1 cellular context compared by ENCODE assay signal in genomic region chr12:130078852-130079251, GRCh38.
TF ChIP-seq lines count a peak whose summit lies in the region.

No MANE protein-coding gene starts in this region.

TF ChIP-seq in HepG2, 621 proteins besides CTCF, POLR2A, EP300 and RAD21 (continued from another document):
- TF ChIP-seq ZNF280D (CRISPR knock-in tag; IDR thresholded peaks at IDR 0.05), result no peak
- no peak for TF ChIP-seq MAF1 (CRISPR knock-in tag; IDR thresholded peaks at IDR 0.05; ENCODE audit: borderline replicate concordance)
- no peak for TF ChIP-seq DR1 (CRISPR knock-in tag; IDR thresholded peaks at IDR 0.05)
- TF ChIP-seq ZSCAN30 (CRISPR knock-in tag; IDR thresholded peaks at IDR 0.05), result no peak
- no peak for TF ChIP-seq PRPF4 (IDR thresholded peaks at IDR 0.05; ENCODE audit: low read depth, low read length, poor library complexity, severe bottlenecking)
- TF ChIP-seq SOX6 (IDR thresholded peaks at IDR 0.05), result no peak
- TF ChIP-seq SOX6 (CRISPR knock-in tag; IDR thresholded peaks at IDR 0.05), result no peak
- TF ChIP-seq TEAD2 (CRISPR knock-in tag; IDR thresholded peaks at IDR 0.05), result no peak
- no peak for TF ChIP-seq CENPX (CRISPR knock-in tag; IDR thresholded peaks at IDR 0.05)
- no peak for TF ChIP-seq PCBP2 (optimal IDR thresholded peaks at IDR 0.05; ENCODE audit: low read depth, low read length, poor library complexity, severe bottlenecking)
- no peak for TF ChIP-seq KLF12 (CRISPR knock-in tag; IDR thresholded peaks at IDR 0.05; ENCODE audit: borderline replicate concordance)
- no peak for TF ChIP-seq ZNF556 (CRISPR knock-in tag; IDR thresholded peaks at IDR 0.05; ENCODE audit: borderline replicate concordance)
- TF ChIP-seq NFATC3 (CRISPR knock-in tag; IDR thresholded peaks at IDR 0.05), result no peak
- TF ChIP-seq ZFP90 (CRISPR knock-in tag; IDR thresholded peaks at IDR 0.05; ENCODE audit: borderline replicate concordance), result no peak
- TF ChIP-seq ZNF788 (CRISPR knock-in tag; IDR thresholded peaks at IDR 0.05; ENCODE audit: borderline replicate concordance), result no peak
